Comparison of ENCODE assay signal across 36 cellular contexts in genomic region chr20:3775457-3775856, GRCh38. TPM values are rescaled to one million over a fixed set of nuclear protein-coding genes. Genes with fewer than 3 reads are reported as not detected.
"Had no signal": no experiment of that assay in that cellular context is flagged by ENCODE, and none has a peak within 500 bp of the region (broad histone marks: within the 10 kb centered on the region; RNA-seq: fewer than 3 reads in every experiment).

No MANE protein-coding gene starts in this region.

- H3K4me3 Mint-ChIP-seq: activated B cell treated with CpG ODN at 0.5 μM for 24 hours; activated CD4-positive, alpha-beta memory T cell treated with anti-CD3 and anti-CD28 coated beads, Interleukin-2, amount 10 ng/mL, durations not matched to agents 7 days and 5 days; activated CD4-positive, alpha-beta T cell treated with anti-CD3 and anti-CD28 coated beads, Interleukin-2, amount 10 ng/mL, durations not matched to agents 24 days and 14 days; activated CD8-positive, alpha-beta memory T cell treated with anti-CD3 and anti-CD28 coated beads, Interleukin-2, amount 10 ng/mL, durations not matched to agents 7 days and 5 days; activated CD8-positive, alpha-beta T cell treated with anti-CD3 and anti-CD28 coated beads, Interleukin-2, amount 10 ng/mL, durations not matched to agents 7 days and 5 days; activated naive CD4-positive, alpha-beta T cell treated with anti-CD3 and anti-CD28 coated beads, Interleukin-2, amount 10 ng/mL, durations not matched to agents 7 days and 5 days; activated naive CD4-positive, alpha-beta T cell treated with anti-CD3 and anti-CD28 coated beads, Interleukin-2, amount 50 U/mL, for 24 hours; activated naive CD8-positive, alpha-beta T cell; activated naive CD8-positive, alpha-beta T cell treated with anti-CD3 and anti-CD28 coated beads, Interleukin-2, amount 10 ng/mL, durations not matched to agents 7 days and 5 days; activated naive CD8-positive, alpha-beta T cell treated with anti-CD3 and anti-CD28 coated beads, Interleukin-2, amount 50 U/mL, for 24 hours; activated T-cell treated with anti-CD3 and anti-CD28 coated beads, Interleukin-2, amount 50 U/mL, for 24 hours; central memory CD8-positive, alpha-beta T cell; T-helper 1 cell treated with Interleukin-12 subunit alpha and Interleukin-12 subunit beta and Interleukin-4 antibody, amounts not matched to agents 30 μg/mL and 1 μg/mL, for 36 hours; T-helper 2 cell treated with Interferon-gamma antibody and Interleukin-4, amounts not matched to agents 5 μg/mL and 100 μg/mL, for 36 hours had no signal

- H3K9me3 ChIP-seq: ascending aorta had no signal

- H3K36me3 Mint-ChIP-seq: activated naive CD4-positive, alpha-beta T cell treated with anti-CD3 and anti-CD28 coated beads, Interleukin-2, amount 50 U/mL, for 24 hours; activated naive CD8-positive, alpha-beta T cell; activated naive CD8-positive, alpha-beta T cell treated with anti-CD3 and anti-CD28 coated beads, Interleukin-2, amount 10 ng/mL, durations not matched to agents 7 days and 5 days; brain had no signal

- ATAC-seq: activated CD8-positive, alpha-beta memory T cell treated with anti-CD3 and anti-CD28 coated beads, Interleukin-2, amount 10 ng/mL, durations not matched to agents 7 days and 5 days; activated CD8-positive, alpha-beta T cell treated with anti-CD3 and anti-CD28 coated beads, Interleukin-2, amount 10 ng/mL, durations not matched to agents 7 days and 5 days; activated naive CD8-positive, alpha-beta T cell treated with anti-CD3 and anti-CD28 coated beads, Interleukin-2, amount 50 U/mL, for 24 hours had no signal

- DNase-seq: activated B cell treated with CpG ODN at 0.5 μM for 24 hours; activated CD4-positive, alpha-beta memory T cell treated with anti-CD3 and anti-CD28 coated beads, Interleukin-2, amount 10 ng/mL, durations not matched to agents 7 days and 5 days; activated CD4-positive, alpha-beta T cell treated with anti-CD3 and anti-CD28 coated beads for 4 hours; activated CD4-positive, alpha-beta T cell treated with anti-CD3 and anti-CD28 coated beads, Interleukin-2, amount 10 ng/mL, durations not matched to agents 24 days and 14 days; activated CD4-positive, alpha-beta T cell treated with anti-CD3 and anti-CD28 coated beads, Interleukin-2, amount 50 U/mL, for 1 hour; activated CD4-positive, alpha-beta T cell treated with anti-CD3 and anti-CD28 coated beads, Interleukin-2, amount 50 U/mL, for 4 hours; activated CD4-positive, CD25-positive, alpha-beta regulatory T cell treated with anti-CD3 and anti-CD28 coated beads, Interleukin-2, amount 50 U/mL, for 72 hours; activated CD8-positive, alpha-beta memory T cell treated with anti-CD3 and anti-CD28 coated beads for 24 hours; activated CD8-positive, alpha-beta memory T cell treated with anti-CD3 and anti-CD28 coated beads, Interleukin-2, amount 10 ng/mL, durations not matched to agents 7 days and 5 days; activated CD8-positive, alpha-beta memory T cell treated with anti-CD3 and anti-CD28 coated beads, Interleukin-2, amount 50 U/mL, for 48 hours; activated CD8-positive, alpha-beta T cell treated with anti-CD3 and anti-CD28 coated beads, Interleukin-2, amount 10 ng/mL, durations not matched to agents 7 days and 5 days; activated effector memory CD4-positive, alpha-beta T cell treated with Interleukin-2 at 50 U/mL for 16 hours; activated gamma-delta T cell; activated naive CD4-positive, alpha-beta T cell treated with anti-CD3 and anti-CD28 coated beads, Interleukin-2, amount 10 ng/mL, durations not matched to agents 7 days and 5 days; activated naive CD4-positive, alpha-beta T cell treated with Interleukin-2 at 50 U/mL for 16 hours; activated naive CD8-positive, alpha-beta T cell treated with anti-CD3 and anti-CD28 coated beads, Interleukin-2, amount 10 ng/mL, durations not matched to agents 7 days and 5 days; activated naive CD8-positive, alpha-beta T cell treated with anti-CD3 and anti-CD28 coated beads, Interleukin-2, amount 50 U/mL, for 24 hours; activated T-cell treated with anti-CD3 and anti-CD28 coated beads, Interleukin-2, amount 50 U/mL, for 24 hours; activated T-cell treated with anti-CD3 and anti-CD28 coated beads, Interleukin-2, amount 50 U/mL, for 48 hours; amygdala; anterior cingulate cortex; caudate nucleus; T-helper 1 cell; T-helper 2 cell; T-helper 9 cell had no signal

- H3K9me3 Mint-ChIP-seq: activated B cell treated with CpG ODN at 0.5 μM for 24 hours; activated CD4-positive, alpha-beta memory T cell treated with anti-CD3 and anti-CD28 coated beads, Interleukin-2, amount 10 ng/mL, durations not matched to agents 7 days and 5 days; activated CD4-positive, alpha-beta T cell treated with anti-CD3 and anti-CD28 coated beads, Interleukin-2, amount 10 ng/mL, durations not matched to agents 24 days and 14 days; activated naive CD4-positive, alpha-beta T cell treated with anti-CD3 and anti-CD28 coated beads, Interleukin-2, amount 10 ng/mL, durations not matched to agents 7 days and 5 days; activated naive CD4-positive, alpha-beta T cell treated with anti-CD3 and anti-CD28 coated beads, Interleukin-2, amount 50 U/mL, for 24 hours; activated naive CD8-positive, alpha-beta T cell treated with anti-CD3 and anti-CD28 coated beads, Interleukin-2, amount 10 ng/mL, durations not matched to agents 7 days and 5 days; activated naive CD8-positive, alpha-beta T cell treated with anti-CD3 and anti-CD28 coated beads, Interleukin-2, amount 50 U/mL, for 24 hours; activated T-cell treated with anti-CD3 and anti-CD28 coated beads, Interleukin-2, amount 50 U/mL, for 24 hours; activated T-helper 2 cell treated with anti-CD3 and anti-CD28 coated beads, Interferon-gamma antibody, Interleukin-2, Interleukin-4, amounts not matched to agents 10 μg/mL and 5 μg/mL and 100 μg/mL, durations not matched to agents 14 hours and 24 hours and 36 hours; central memory CD8-positive, alpha-beta T cell; T-helper 1 cell treated with Interleukin-12 subunit alpha and Interleukin-12 subunit beta and Interleukin-4 antibody, amounts not matched to agents 30 μg/mL and 1 μg/mL, for 36 hours; T-helper 2 cell treated with Interferon-gamma antibody and Interleukin-4, amounts not matched to agents 5 μg/mL and 100 μg/mL, for 36 hours had no signal

- H3K4me3 ChIP-seq: ascending aorta, cardiac muscle cell had no signal

- H3K27me3 ChIP-seq: ascending aorta had no signal

- H3K27ac ChIP-seq: ascending aorta, cardiac muscle cell, VCaP had no signal

- H3K27ac Mint-ChIP-seq: activated B cell treated with CpG ODN at 0.5 μM for 24 hours; activated CD4-positive, alpha-beta memory T cell treated with anti-CD3 and anti-CD28 coated beads, Interleukin-2, amount 10 ng/mL, durations not matched to agents 7 days and 5 days; activated CD4-positive, alpha-beta T cell treated with anti-CD3 and anti-CD28 coated beads, Interleukin-2, amount 10 ng/mL, durations not matched to agents 24 days and 14 days; activated CD8-positive, alpha-beta memory T cell treated with anti-CD3 and anti-CD28 coated beads, Interleukin-2, amount 10 ng/mL, durations not matched to agents 7 days and 5 days; activated CD8-positive, alpha-beta T cell treated with anti-CD3 and anti-CD28 coated beads, Interleukin-2, amount 10 ng/mL, durations not matched to agents 7 days and 5 days; activated naive CD4-positive, alpha-beta T cell treated with anti-CD3 and anti-CD28 coated beads, Interleukin-2, amount 10 ng/mL, durations not matched to agents 7 days and 5 days; activated naive CD4-positive, alpha-beta T cell treated with anti-CD3 and anti-CD28 coated beads, Interleukin-2, amount 50 U/mL, for 24 hours; activated naive CD8-positive, alpha-beta T cell; activated naive CD8-positive, alpha-beta T cell treated with anti-CD3 and anti-CD28 coated beads, Interleukin-2, amount 10 ng/mL, durations not matched to agents 7 days and 5 days; activated naive CD8-positive, alpha-beta T cell treated with anti-CD3 and anti-CD28 coated beads, Interleukin-2, amount 50 U/mL, for 24 hours; activated T-cell treated with anti-CD3 and anti-CD28 coated beads, Interleukin-2, amount 50 U/mL, for 24 hours; activated T-helper 2 cell treated with anti-CD3 and anti-CD28 coated beads, Interferon-gamma antibody, Interleukin-2, Interleukin-4, amounts not matched to agents 10 μg/mL and 5 μg/mL and 100 μg/mL, durations not matched to agents 14 hours and 24 hours and 36 hours; brain; T-helper 1 cell treated with Interleukin-12 subunit alpha and Interleukin-12 subunit beta and Interleukin-4 antibody, amounts not matched to agents 30 μg/mL and 1 μg/mL, for 36 hours; T-helper 2 cell treated with Interferon-gamma antibody and Interleukin-4, amounts not matched to agents 5 μg/mL and 100 μg/mL, for 36 hours had no signal

- H3K36me3 ChIP-seq: ascending aorta, cardiac muscle cell had no signal

- H3K27me3 Mint-ChIP-seq: activated naive CD4-positive, alpha-beta T cell treated with anti-CD3 and anti-CD28 coated beads, Interleukin-2, amount 50 U/mL, for 24 hours; activated naive CD8-positive, alpha-beta T cell; central memory CD8-positive, alpha-beta T cell had no signal

RNA-seq across cellular contexts. Expression of gene SPEF1, which starts 5.8 kb away (rescaled TPM):
- total RNA-seq: activated B cell treated with CpG ODN at 0.5 μM for 24 hours; activated CD4-positive, alpha-beta memory T cell treated with anti-CD3 and anti-CD28 coated beads, Interleukin-2, amount 10 ng/mL, durations not matched to agents 7 days and 5 days; activated CD4-positive, alpha-beta T cell treated with anti-CD3 and anti-CD28 coated beads, Interleukin-2, amount 10 ng/mL, durations not matched to agents 24 days and 14 days; activated naive CD8-positive, alpha-beta T cell treated with anti-CD3 and anti-CD28 coated beads, Interleukin-2, amount 10 ng/mL, durations not matched to agents 7 days and 5 days; activated T-helper 2 cell treated with anti-CD3 and anti-CD28 coated beads, Interferon-gamma antibody, Interleukin-2, Interleukin-4, amounts not matched to agents 10 μg/mL and 5 μg/mL and 100 μg/mL, durations not matched to agents 14 hours and 24 hours and 36 hours; ascending aorta had no signal

RNA-seq across cellular contexts. Expression of gene HSPA12B, which starts 43.0 kb away (rescaled TPM):
- total RNA-seq: activated B cell treated with CpG ODN at 0.5 μM for 24 hours; activated CD4-positive, alpha-beta T cell treated with anti-CD3 and anti-CD28 coated beads, Interleukin-2, amount 10 ng/mL, durations not matched to agents 24 days and 14 days; activated CD8-positive, alpha-beta memory T cell treated with anti-CD3 and anti-CD28 coated beads, Interleukin-2, amount 10 ng/mL, durations not matched to agents 7 days and 5 days; activated CD8-positive, alpha-beta T cell treated with anti-CD3 and anti-CD28 coated beads, Interleukin-2, amount 10 ng/mL, durations not matched to agents 7 days and 5 days; activated naive CD8-positive, alpha-beta T cell treated with anti-CD3 and anti-CD28 coated beads, Interleukin-2, amount 10 ng/mL, durations not matched to agents 7 days and 5 days; bronchial epithelial cell had no signal
- polyA plus RNA-seq: cardiac muscle cell had no signal
